8 cellular contexts compared by ENCODE assay signal in genomic region chr10:124717911-124718734, GRCh38. TPM values are rescaled to one million over a fixed set of nuclear protein-coding genes. Genes with fewer than 3 reads are reported as not detected.
DNase-seq lines count a peak whose midpoint lies in the region; ATAC-seq and TF ChIP-seq lines count a peak whose summit lies in the region.

No MANE protein-coding gene starts in this region.

- H3K9me3 Mint-ChIP-seq in CD8-positive, alpha-beta T cell: no peaks in the 10 kb centered on the region

- H3K27me3 Mint-ChIP-seq in CD8-positive, alpha-beta T cell (ENCODE audit: low read depth): no peaks in the 10 kb centered on the region

- POLR2A ChIA-PET in CD8-positive, alpha-beta T cell (lab: Charles Lee): interaction anchor here (0.8 to 5.0 kb wide), 20 partner anchors 9 to 90 kb away, joined by 3 to 67 read pairs (median 8); partner anchors contain the start of genes EEF1AKMT2 and FAM53B

- no peak overlapping the region for H3K9ac ChIP-seq in KMS-11

- H3K4me1 Mint-ChIP-seq in CD8-positive, alpha-beta T cell (ENCODE audit: low read depth): peaks cover 91% of the 10 kb centered on the region

- TF ChIP-seq POLR2A in uterus (IDR thresholded peaks at IDR 0.05): no peak

- no peak overlapping the region for H2AFZ ChIP-seq in KMS-11 (ENCODE audit: low read depth)

- H3K9me3 ChIP-seq in CD8-positive, alpha-beta T cell (ENCODE audit: low read length): no peaks in the 10 kb centered on the region
- no peaks in the 10 kb centered on the region for H3K9me3 ChIP-seq in psoas muscle
- no peaks in the 10 kb centered on the region for H3K9me3 ChIP-seq in uterus

- peaks cover 90% of the 10 kb centered on the region for H3K4me1 ChIP-seq in CD8-positive, alpha-beta T cell (ENCODE audit: insufficient read depth, low read length)
- H3K4me1 ChIP-seq in KMS-11 (ENCODE audit: low read depth, poor library complexity, severe bottlenecking) (peaks cover 78% of the 10 kb centered on the region), psoas muscle (peaks cover 75% of the 10 kb centered on the region), uterus (peaks cover 37 to 40% of the 10 kb centered on the region in 2 donors)

- intact Hi-C loops in CD8-positive, alpha-beta T cell (cut with DNase I, micrococcal nuclease): loop anchor here (1.0 to 2.0 kb wide), 6 partner anchors 15 to 70 kb away; no protein-coding TSS in a partner anchor
- intact Hi-C loops in psoas muscle (cut with DNase I) (no loop called here), uterus (cut with DNase I; ENCODE audit: low total_unique reads) (no loop called here)

- H4K20me1 ChIP-seq in KMS-11 (ENCODE audit: insufficient read depth): no peaks in the 10 kb centered on the region

- 36 to 55% (median 38%) methylated on average over 12 of the region's 12 CpGs for WGBS in psoas muscle, 3 donors

- peak; percentile 76 for ATAC-seq in CD8-positive, alpha-beta T cell
- ATAC-seq in GM21390 (IDR thresholded peaks at IDR 0.05; ENCODE audit: unreplicated experiment) (peak; percentile 46), psoas muscle (peak; percentile 14 to 45 (median 40))

- H3K36me3 Mint-ChIP-seq in CD8-positive, alpha-beta T cell: peaks cover 2% of the 10 kb centered on the region

- H3K36me3 ChIP-seq in CD8-positive, alpha-beta T cell (ENCODE audit: insufficient read depth, low read length): no peaks in the 10 kb centered on the region
- H3K36me3 ChIP-seq in KMS-11 (ENCODE audit: insufficient read depth): no peaks in the 10 kb centered on the region
- H3K36me3 ChIP-seq in psoas muscle (ENCODE audit: insufficient read depth in 1 of 2, low read depth in 1 of 2): no peaks in the 10 kb centered on the region
- no peaks in the 10 kb centered on the region for H3K36me3 ChIP-seq in uterus

- H3K27ac ChIP-seq in CD8-positive, alpha-beta T cell (ENCODE audit: low read depth, low read length): peak overlapping the region; percentile 59
- H3K27ac ChIP-seq in KMS-11 (peak overlapping the region; percentile 49; the same call in 1 of the 2 replicates), psoas muscle (peak overlapping the region; percentile 80), uterus (peak overlapping the region; percentile 77 to 86)

- TF ChIP-seq CTCF in CD8-positive, alpha-beta T cell (IDR thresholded peaks at IDR 0.05): no peak
- no peak for TF ChIP-seq CTCF in KMS-11 (conservative IDR thresholded peaks at IDR 0.05; ENCODE audit: low read depth, low read length)
- TF ChIP-seq CTCF in psoas muscle (IDR thresholded peaks at IDR 0.05): no peak
- TF ChIP-seq CTCF in uterus (IDR thresholded peaks at IDR 0.05): no peak

- H3K4me3 Mint-ChIP-seq in CD8-positive, alpha-beta T cell: peak overlapping the region; percentile 80

- peak; percentile 54 to 90 (median 77) for DNase-seq in CD8-positive, alpha-beta T cell
- DNase-seq in activated CD4-positive, alpha-beta T cell treated with anti-CD3 and anti-CD28 coated beads for 4 hours: peak; percentile 76 to 82
- DNase-seq in dermis blood vessel endothelial cell (peak; percentile 73), psoas muscle (peak in 1 of 2 donors; percentile 53), uterus (peak in 1 of 2 donors; percentile 68), foreskin melanocyte (no peak)

- H3K4me3 ChIP-seq in CD8-positive, alpha-beta T cell (ENCODE audit: low read depth, low read length): peak overlapping the region; percentile 21
- H3K4me3 ChIP-seq in KMS-11 (IDR thresholded peaks at IDR 0.05; ENCODE audit: insufficient read depth, low read depth, low read length): no peak overlapping the region
- no peak overlapping the region for H3K4me3 ChIP-seq in psoas muscle
- no peak overlapping the region for H3K4me3 ChIP-seq in uterus

- CTCF ChIA-PET in CD8-positive, alpha-beta T cell (lab: Charles Lee): interaction anchor here (0.7 to 12.8 kb wide), 35 partner anchors 10 to 188 kb away, joined by 3 to 161 read pairs (median 5); partner anchors contain the start of gene FAM53B

- H3K4me2 ChIP-seq in KMS-11: peak overlapping the region; percentile 53

- H3K27me3 ChIP-seq in CD8-positive, alpha-beta T cell (ENCODE audit: insufficient read depth, low read length): no peaks in the 10 kb centered on the region
- no peaks in the 10 kb centered on the region for H3K27me3 ChIP-seq in KMS-11 (ENCODE audit: insufficient read depth, low read depth)
- no peaks in the 10 kb centered on the region for H3K27me3 ChIP-seq in psoas muscle (ENCODE audit: insufficient read depth in 3 of 3, low read length in 2 of 3)
- no peaks in the 10 kb centered on the region for H3K27me3 ChIP-seq in uterus

- peaks cover 68% of the 10 kb centered on the region for H3K79me2 ChIP-seq in KMS-11 (ENCODE audit: insufficient read depth, low read depth)

- peak overlapping the region; percentile 99 for H3K27ac Mint-ChIP-seq in CD8-positive, alpha-beta T cell

RNA-seq across cellular contexts. Expression of gene FAM53B, which starts 26.1 kb away (rescaled TPM):
- 10 to 100 TPM; 51.9 to 57.1 TPM for total RNA-seq in CD8-positive, alpha-beta T cell
- total RNA-seq in dermis blood vessel endothelial cell (30.5 and 36.5 TPM in 2 replicates), psoas muscle (100 to 1,000 TPM in 1 of 4 donors, 10 to 100 TPM in 3; 31.0 to 142 (median 43.1) TPM), uterus (10 to 100 TPM; 10.9 to 94.3 (median 67.8) TPM)
- 100 to 1,000 TPM in 1 of 3 donors, 10 to 100 TPM in 2; 34.9 to 178 (median 55.8) TPM for polyA plus RNA-seq in psoas muscle

Comparison
In these comparisons a context has a peak if more than half of its experiments do, and no peak if none do; other contexts are left out.
1. intact Hi-C loops: an anchor here in CD8-positive, alpha-beta T cell (1.0 to 2.0 kb wide); none called in psoas muscle and uterus.